ENCODE assay signal across 9 cellular contexts in genomic region chr19:15101479-15102082, GRCh38. TPM values are rescaled to one million over a fixed set of nuclear protein-coding genes. Genes with fewer than 3 reads are reported as not detected.
A peak's percentile ranks its signal among the peaks of the same experiment; 100 is the strongest.
DNase-seq lines count a peak whose midpoint lies in the region; ATAC-seq, FAIRE-seq and TF ChIP-seq lines count a peak whose summit lies in the region.
"Had no signal": no experiment of that assay in that cellular context is flagged by ENCODE, and none has a peak within 500 bp of the region (broad histone marks: within the 10 kb centered on the region; RNA-seq: fewer than 3 reads in every experiment).

No MANE protein-coding gene starts in this region.

- no peak for TF ChIP-seq POLR2A in GM12892 (IDR thresholded peaks at IDR 0.05; ENCODE audit: low read depth, low read length)

- H3K4me3 ChIP-seq in astrocyte of the spinal cord (ENCODE audit: low read depth, low read length) = no peak overlapping the region

- DNase-seq in GM12892 (ENCODE audit: insufficient read length) (no peak), SKM-1 treated with dmso at 0.1 percent for 144 hours (lab: John Stamatoyannopoulos, UW; ENCODE audit: unreplicated experiment) (peak; percentile 30), astrocyte of the spinal cord (ENCODE audit: low read depth, low spot score) (peak; percentile 39), left kidney (ENCODE audit: low read depth, low spot score) (peak; percentile 36)
- peak; percentile 66 for DNase-seq in stimulated activated naive CD8-positive, alpha-beta T cell treated with anti-CD3 and anti-CD28 coated beads, Interleukin-15, Interleukin-2, amounts not matched to agents 100 U/mL and 50 U/mL, for 24 hours

- ATAC-seq in stimulated activated naive CD8-positive, alpha-beta T cell treated with anti-CD3 and anti-CD28 coated beads, Interleukin-15, Interleukin-2, amounts not matched to agents 100 U/mL and 50 U/mL, for 24 hours = peak; percentile 49
- ATAC-seq in GM18520 (IDR thresholded peaks at IDR 0.05; ENCODE audit: unreplicated experiment) (no peak), GM19324 (IDR thresholded peaks at IDR 0.05; ENCODE audit: low FRiP score, unreplicated experiment) (no peak)

- no peak overlapping the region for H3K27ac ChIP-seq in 22Rv1

- peak; percentile 85 for TF ChIP-seq CTCF in 22Rv1 (IDR thresholded peaks at IDR 0.05)
- TF ChIP-seq CTCF in astrocyte of the spinal cord (IDR thresholded peaks at IDR 0.05; ENCODE audit: low read depth, low read length) = peak; percentile 79

- in situ Hi-C loops in astrocyte of the spinal cord (cut with HindIII; ENCODE audit: low sequenced_read_pairs) = no loop called here

- peak; percentile 68 for FAIRE-seq in GM12892 (lab: Jason Lieb, UNC)
- FAIRE-seq: endometrium had no signal

RNA-seq across cellular contexts. Expression of gene SYDE1, which starts 5.6 kb away (rescaled TPM):
- polyA plus RNA-seq in GM12892 (2012; ENCODE audit: missing spikeins) = not detected

RNA-seq across cellular contexts. Expression of gene OR1I1, which starts 19.6 kb away (rescaled TPM):
- not detected for polyA plus RNA-seq in GM12892 (2012; ENCODE audit: missing spikeins)

RNA-seq across cellular contexts. Expression of gene CASP14, which starts 52.3 kb away (rescaled TPM):
- polyA plus RNA-seq in GM12892 (2012; ENCODE audit: missing spikeins) = 0.23 TPM
